Comparison of ENCODE assay signal across 8 cellular contexts in genomic region chr6:33424855-33425667, GRCh38. TPM values are rescaled to one million over a fixed set of nuclear protein-coding genes. Genes with fewer than 3 reads are reported as not detected.
DNase-seq lines count a peak whose midpoint lies in the region; ATAC-seq and TF ChIP-seq lines count a peak whose summit lies in the region.

No MANE protein-coding gene starts in this region.

- no peaks in the 10 kb centered on the region for H3K9me3 ChIP-seq in effector memory CD4-positive, alpha-beta T cell (ENCODE audit: control insufficient read depth, low read length)

- peak overlapping the region; percentile 89 for H3K27ac ChIP-seq in effector memory CD4-positive, alpha-beta T cell (ENCODE audit: insufficient read depth, low read length, poor library complexity, severe bottlenecking)

- no peaks in the 10 kb centered on the region for H3K27me3 Mint-ChIP-seq in nephron (ENCODE audit: low read depth)

- H3K36me3 Mint-ChIP-seq in nephron (ENCODE audit: low read depth) = peaks cover 15% of the 10 kb centered on the region

- CTCF ChIA-PET in BJ (lab: Yijun Ruan, JAX) = interaction anchor here (0.6 to 1.9 kb wide), 10 partner anchors 8 to 146 kb away, joined by 3 to 19 read pairs (median 5); partner anchors contain the start of gene KIFC1

- H3K4me3 ChIP-seq in BJ (ENCODE audit: low read depth, low read length) (peak overlapping the region; percentile 42), NB4 (ENCODE audit: low read depth, low read length) (peak overlapping the region; percentile 93)
- peak overlapping the region; percentile 53 for H3K4me3 ChIP-seq in effector memory CD4-positive, alpha-beta T cell (ENCODE audit: insufficient read depth, low read depth, low read length, poor library complexity, severe bottlenecking)

- TF ChIP-seq CTCF in BJ (IDR thresholded peaks at IDR 0.05; ENCODE audit: insufficient read depth, low read depth, low read length) = no peak
- TF ChIP-seq CTCF in NB4 (IDR thresholded peaks at IDR 0.05; ENCODE audit: low read depth, low read length) = no peak
- no peak for TF ChIP-seq CTCF in nephron (IDR thresholded peaks at IDR 0.05; ENCODE audit: unreplicated experiment in 3 of 3)

- no peak for ATAC-seq in GM18909 (IDR thresholded peaks at IDR 0.05; ENCODE audit: poor library complexity, unreplicated experiment)

- DNase-seq in BJ (ENCODE audit: low read depth) (no peak), NB4 (ENCODE audit: low read depth) (no peak), NCI-H1930 (lab: John Stamatoyannopoulos, UW) (no peak)
- DNase-seq in effector memory CD4-positive, alpha-beta T cell = no peak
- no peak for DNase-seq in stimulated activated CD4-positive, alpha-beta T cell treated with anti-CD3 and anti-CD28 coated beads, Interleukin-12 subunit alpha, Interleukin-12 subunit beta, amount 100 ng/mL, for 4 hours
- no peak for DNase-seq in activated CD4-positive, alpha-beta T cell treated with anti-CD3 and anti-CD28 coated beads for 1 hour

- POLR2A ChIA-PET in BJ (lab: Charles Lee) = no interaction called here

- peak overlapping the region; percentile 93 to 98 (median 94) for H3K27ac Mint-ChIP-seq in nephron

- H3K4me3 Mint-ChIP-seq in nephron = peak overlapping the region; percentile 88 to 91 (median 90)

- H3K9me3 Mint-ChIP-seq in nephron = no peaks in the 10 kb centered on the region

- H3K4me1 ChIP-seq in effector memory CD4-positive, alpha-beta T cell (ENCODE audit: control insufficient read depth, insufficient read depth, low read length, poor library complexity, severe bottlenecking) = peaks cover 33% of the 10 kb centered on the region

- peaks cover 74% of the 10 kb centered on the region for H3K4me1 Mint-ChIP-seq in nephron

- no peaks in the 10 kb centered on the region for H3K27me3 ChIP-seq in BJ (ENCODE audit: control insufficient read depth, insufficient read depth, low read length)
- no peaks in the 10 kb centered on the region for H3K27me3 ChIP-seq in effector memory CD4-positive, alpha-beta T cell (replicated peaks; ENCODE audit: control insufficient read depth, insufficient read depth, low read length, poor library complexity, severe bottlenecking)

- H3K36me3 ChIP-seq in BJ (ENCODE audit: control insufficient read depth, insufficient read depth, low read length) = peaks cover 3% of the 10 kb centered on the region
- H3K36me3 ChIP-seq in effector memory CD4-positive, alpha-beta T cell (ENCODE audit: control insufficient read depth, insufficient read depth, low read length) = no peaks in the 10 kb centered on the region

- no peak for TF ChIP-seq POLR2A in NB4 (IDR thresholded peaks at IDR 0.05; ENCODE audit: extremely low read depth, insufficient read length)

RNA-seq across cellular contexts. Expression of gene SYNGAP1, which starts 5.2 kb away (rescaled TPM):
- polyA plus RNA-seq in BJ (2011; rRNA removed) = 4.2 and 5.7 TPM in 2 replicates
- polyA minus RNA-seq in BJ (2011; rRNA and poly(A)+ RNA removed) = 5.6 and 6.5 TPM in 2 replicates

RNA-seq across cellular contexts. Expression of gene CUTA, which starts 7.2 kb away (rescaled TPM):
- polyA plus RNA-seq in BJ (2011; rRNA removed) = 347 and 369 TPM in 2 replicates
- polyA minus RNA-seq in BJ (2011; rRNA and poly(A)+ RNA removed) = 109 and 127 TPM in 2 replicates

RNA-seq across cellular contexts. Expression of gene PHF1, which starts 14.2 kb away (rescaled TPM):
- polyA plus RNA-seq in BJ (2011; rRNA removed) = 37.8 and 54.6 TPM in 2 replicates
- 24.4 and 25.0 TPM in 2 replicates for polyA minus RNA-seq in BJ (2011; rRNA and poly(A)+ RNA removed)

RNA-seq across cellular contexts. Expression of gene ZBTB9, which starts 29.3 kb away (rescaled TPM):
- polyA plus RNA-seq in BJ (2011; rRNA removed) = 4.4 and 5.7 TPM in 2 replicates
- 6.5 and 8.1 TPM in 2 replicates for polyA minus RNA-seq in BJ (2011; rRNA and poly(A)+ RNA removed)

RNA-seq across cellular contexts. Expression of gene KIFC1, which starts 33.4 kb away (rescaled TPM):
- polyA plus RNA-seq in BJ (2011; rRNA removed) = 24.2 and 32.4 TPM in 2 replicates
- polyA minus RNA-seq in BJ (2011; rRNA and poly(A)+ RNA removed) = 20.8 and 29.6 TPM in 2 replicates

Comparison
In these comparisons a context has a peak if more than half of its experiments do, and no peak if none do; other contexts are left out.
1. H3K4me3 ChIP-seq: peak in every context shown above with its lines; median percentile 93 in NB4; 53 in effector memory CD4-positive, alpha-beta T cell; 42 in BJ.